ENCODE assay signal across 22 cellular contexts in the genomic region with DNA sequence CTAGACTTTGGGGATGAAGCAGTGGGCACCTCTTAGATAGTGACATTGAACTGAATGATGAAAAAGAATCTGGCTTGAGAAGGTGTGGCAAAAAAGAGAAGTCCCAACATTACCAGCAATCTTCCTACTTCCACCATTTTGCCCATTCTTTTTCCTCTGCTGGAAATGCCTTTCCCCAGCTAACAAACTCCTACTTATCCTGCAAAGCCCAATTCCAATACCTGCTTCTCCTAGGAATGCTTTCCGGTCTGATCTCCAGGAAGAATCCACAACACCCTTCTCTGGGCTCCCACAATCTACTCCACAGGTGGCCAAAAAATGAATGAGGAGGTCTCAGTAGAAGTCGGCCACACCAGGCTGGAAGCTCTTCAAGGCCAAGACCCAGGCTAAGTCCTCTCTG. TPM values are rescaled to one million over a fixed set of nuclear protein-coding genes. Genes with fewer than 3 reads are reported as not detected.
DNase-seq lines count a peak whose midpoint lies in the region; ATAC-seq and TF ChIP-seq lines count a peak whose summit lies in the region.
"Had no signal": no experiment of that assay in that cellular context is flagged by ENCODE, and none has a peak within 500 bp of the region (broad histone marks: within the 10 kb centered on the region; RNA-seq: fewer than 3 reads in every experiment).

No MANE protein-coding gene starts in this region.

- H3K4me1 ChIP-seq in HEK293 (ENCODE audit: control insufficient read depth, insufficient read depth, low read length), result no peaks in the 10 kb centered on the region

- H3K4me3 ChIP-seq in HEK293 (ENCODE audit: low read depth, low read length), result no peak overlapping the region

- H3K36me3 ChIP-seq in HEK293 (ENCODE audit: control insufficient read depth in 2 of 2, insufficient read depth in 1 of 2, low read length in 2 of 2), result peaks cover 16 to 19% of the 10 kb centered on the region in 2 experiments; a peak in 2 of 3 replicates

- no peak for ATAC-seq in activated naive CD4-positive, alpha-beta T cell treated with anti-CD3 and anti-CD28 coated beads, Interleukin-2, amount 50 U/mL, for 72 hours

- peak overlapping the region; percentile 17 for H3K4me3 Mint-ChIP-seq in activated naive CD4-positive, alpha-beta T cell treated with anti-CD3 and anti-CD28 coated beads, Interleukin-2, amount 50 U/mL, for 24 hours
- H3K4me3 Mint-ChIP-seq in brain (peak overlapping the region in 4 of 5 experiments; percentile 4 to 56 (median 19)), progenitor cell of endocrine pancreas (ENCODE audit: low read depth) (peak overlapping the region; percentile 44)

- peaks cover 17% of the 10 kb centered on the region for H3K4me1 Mint-ChIP-seq in activated naive CD4-positive, alpha-beta T cell treated with anti-CD3 and anti-CD28 coated beads, Interleukin-2, amount 50 U/mL, for 24 hours
- H3K4me1 Mint-ChIP-seq in brain (peaks cover 11% of the 10 kb centered on the region), progenitor cell of endocrine pancreas (ENCODE audit: low read depth) (peaks cover 4% of the 10 kb centered on the region)

- H3K36me3 Mint-ChIP-seq in activated naive CD4-positive, alpha-beta T cell treated with anti-CD3 and anti-CD28 coated beads, Interleukin-2, amount 50 U/mL, for 24 hours, result peaks cover 2% of the 10 kb centered on the region
- peaks cover 10 to 12% of the 10 kb centered on the region in 2 donors for H3K36me3 Mint-ChIP-seq in activated naive CD4-positive, alpha-beta T cell treated with anti-CD3 and anti-CD28 coated beads, Interleukin-2, amount 50 U/mL, for 72 hours
- H3K36me3 Mint-ChIP-seq in brain, result peaks cover 15% of the 10 kb centered on the region
- peaks cover 2% of the 10 kb centered on the region for H3K36me3 Mint-ChIP-seq in progenitor cell of endocrine pancreas (ENCODE audit: insufficient read depth)

- POLR2A ChIA-PET in HEK293 (lab: Yijun Ruan, JAX), result interaction anchor here (4.8 kb wide), 1 partner anchor 13 kb away, joined by 60 read pairs; the partner anchor contains the start of gene ALKBH7

- H3K27me3 Mint-ChIP-seq in activated naive CD4-positive, alpha-beta T cell treated with anti-CD3 and anti-CD28 coated beads, Interleukin-2, amount 50 U/mL, for 24 hours, result no peaks in the 10 kb centered on the region
- H3K27me3 Mint-ChIP-seq in brain (peaks cover 10% of the 10 kb centered on the region), progenitor cell of endocrine pancreas (no peaks in the 10 kb centered on the region)

- no peaks in the 10 kb centered on the region for H3K9me3 Mint-ChIP-seq in activated naive CD4-positive, alpha-beta T cell treated with anti-CD3 and anti-CD28 coated beads, Interleukin-2, amount 50 U/mL, for 24 hours
- no peaks in the 10 kb centered on the region for H3K9me3 Mint-ChIP-seq in activated naive CD4-positive, alpha-beta T cell treated with anti-CD3 and anti-CD28 coated beads, Interleukin-2, amount 50 U/mL, for 72 hours
- peaks cover 0 to 3% (median 0%) of the 10 kb centered on the region in 5 experiments for H3K9me3 Mint-ChIP-seq in brain
- H3K9me3 Mint-ChIP-seq in progenitor cell of endocrine pancreas (ENCODE audit: low read depth), result no peaks in the 10 kb centered on the region

- TF ChIP-seq CTCF in HEK293 (tag by site-specific recombination; IDR thresholded peaks at IDR 0.05), result no peak
- TF ChIP-seq CTCF in brain (conservative IDR thresholded peaks at IDR 0.05), result no peak
- no peak for TF ChIP-seq CTCF in progenitor cell of endocrine pancreas (IDR thresholded peaks at IDR 0.05; ENCODE audit: unreplicated experiment)

- H3K27ac Mint-ChIP-seq in activated naive CD4-positive, alpha-beta T cell treated with anti-CD3 and anti-CD28 coated beads, Interleukin-2, amount 50 U/mL, for 24 hours, result no peak overlapping the region
- H3K27ac Mint-ChIP-seq in activated naive CD4-positive, alpha-beta T cell treated with anti-CD3 and anti-CD28 coated beads, Interleukin-2, amount 50 U/mL, for 72 hours, result peak overlapping the region in 1 of 2 donors; percentile 91
- H3K27ac Mint-ChIP-seq in brain, result no peak overlapping the region
- no peak overlapping the region for H3K27ac Mint-ChIP-seq in progenitor cell of endocrine pancreas

- H3K9me3 ChIP-seq in HEK293 (ENCODE audit: control insufficient read depth, insufficient read depth, low read depth, low read length), result no peaks in the 10 kb centered on the region

- no peak overlapping the region for H3K27ac ChIP-seq in HEK293 (ENCODE audit: extremely low read depth, low read depth, low read length)
- H3K27ac ChIP-seq: BLaER1 treated with 17β-estradiol and CSF1 and Interleukin-3, amounts not matched to agents 10 nM and 100 nM; RWPE1 had no signal

- DNase-seq in activated naive CD4-positive, alpha-beta T cell treated with anti-CD3 and anti-CD28 coated beads, Interleukin-2, amount 50 U/mL, for 72 hours (ENCODE audit: low spot score in 2 of 2), result no peak
- no peak for DNase-seq in progenitor cell of endocrine pancreas (ENCODE audit: low spot score, unreplicated experiment)
- no peak for DNase-seq in SKM-1 (lab: John Stamatoyannopoulos, UW; ENCODE audit: unreplicated experiment)
- no peak for DNase-seq in iPS-NIHi11 (ENCODE audit: low spot score)
- DNase-seq: EL; GF-D8; IMR-90; NCI-H1105; NCI-H146; NCI-H2029; NCI-H226; NCI-H510A treated with DMSO at 0.1 percent for 48 hours; NCI-H748 treated with DMSO at 0.1 percent for 48 hours; NK-92 treated with Interleukin-12 subunit alpha and Interleukin-12 subunit beta, amount 100 ng/mL, for 24 hours; SHP77 treated with DMSO at 0.1 percent for 48 hours had no signal

- CTCF ChIA-PET in HEK293 (lab: Yijun Ruan, JAX), result interaction anchor here (0.6 to 1.2 kb wide), 4 partner anchors 13 to 233 kb away, joined by 3 to 4 read pairs (median 3); partner anchors contain the start of gene ALKBH7

TF ChIP-seq in HEK293, 187 proteins besides CTCF, POLR2A, EP300 and RAD21:
- no peak for TF ChIP-seq AEBP2 (tag by site-specific recombination; IDR thresholded peaks at IDR 0.05; ENCODE audit: borderline replicate concordance)
- peak; percentile 85 for TF ChIP-seq ZFP3 (tag by site-specific recombination; IDR thresholded peaks at IDR 0.05; ENCODE audit: low read depth)
- no peak for TF ChIP-seq ZNF670 (tag by site-specific recombination; IDR thresholded peaks at IDR 0.05; ENCODE audit: low read depth)
- TF ChIP-seq GLIS2 (tag by site-specific recombination; IDR thresholded peaks at IDR 0.05), result no peak
- TF ChIP-seq OSR2 (tag by site-specific recombination; IDR thresholded peaks at IDR 0.05), result no peak
TF ChIP-seq in HEK293: peak in this region for 1.

RNA-seq across cellular contexts. Expression of gene CLPP, which starts 1.4 kb away (rescaled TPM):
- 100 to 1,000 TPM; 184 to 190 TPM for total RNA-seq in activated naive CD4-positive, alpha-beta T cell treated with anti-CD3 and anti-CD28 coated beads, Interleukin-2, amount 50 U/mL, for 72 hours
- polyA plus RNA-seq in brain (ENCODE audit: insufficient read depth, low read depth, low replicate concordance), result 178 TPM
- total RNA-seq in progenitor cell of endocrine pancreas, result 58.0 and 61.3 TPM in 2 replicates

RNA-seq across cellular contexts. Expression of gene ALKBH7, which starts 12.7 kb away (rescaled TPM):
- 10 to 100 TPM; 33.9 to 89.4 TPM for total RNA-seq in activated naive CD4-positive, alpha-beta T cell treated with anti-CD3 and anti-CD28 coated beads, Interleukin-2, amount 50 U/mL, for 72 hours
- polyA plus RNA-seq in brain (ENCODE audit: insufficient read depth, low read depth, low replicate concordance), result 142 TPM
- 72.1 and 79.1 TPM in 2 replicates for total RNA-seq in progenitor cell of endocrine pancreas

RNA-seq across cellular contexts. Expression of gene PSPN, which starts 15.8 kb away (rescaled TPM):
- total RNA-seq in activated naive CD4-positive, alpha-beta T cell treated with anti-CD3 and anti-CD28 coated beads, Interleukin-2, amount 50 U/mL, for 72 hours, result 1 to 10 TPM; 2.0 to 3.4 TPM
- 5.9 TPM for polyA plus RNA-seq in brain (ENCODE audit: insufficient read depth, low read depth, low replicate concordance)
- 4.3 TPM in 2 replicates for total RNA-seq in progenitor cell of endocrine pancreas

RNA-seq across cellular contexts. Expression of gene ACER1, which starts 26.5 kb away (rescaled TPM):
- total RNA-seq in activated naive CD4-positive, alpha-beta T cell treated with anti-CD3 and anti-CD28 coated beads, Interleukin-2, amount 50 U/mL, for 72 hours, result under 1 TPM in 1 of 2 donors, not detected in 1; 0.52 TPM
- polyA plus RNA-seq in brain (ENCODE audit: insufficient read depth, low read depth, low replicate concordance), result not detected
- not detected in 2 replicates for total RNA-seq in progenitor cell of endocrine pancreas
- total RNA-seq: A673, H4, IMR-90 had no signal
- polyA plus RNA-seq: IMR-90 had no signal

RNA-seq across cellular contexts. Expression of gene GTF2F1, which starts 33.0 kb away (rescaled TPM):
- total RNA-seq in activated naive CD4-positive, alpha-beta T cell treated with anti-CD3 and anti-CD28 coated beads, Interleukin-2, amount 50 U/mL, for 72 hours, result 10 to 100 TPM; 44.6 to 78.4 TPM
- 128 TPM for polyA plus RNA-seq in brain (ENCODE audit: insufficient read depth, low read depth, low replicate concordance)
- total RNA-seq in progenitor cell of endocrine pancreas, result 75.1 and 77.8 TPM in 2 replicates
